Comparison of ENCODE assay signal across 21 cellular contexts in the genomic region with DNA sequence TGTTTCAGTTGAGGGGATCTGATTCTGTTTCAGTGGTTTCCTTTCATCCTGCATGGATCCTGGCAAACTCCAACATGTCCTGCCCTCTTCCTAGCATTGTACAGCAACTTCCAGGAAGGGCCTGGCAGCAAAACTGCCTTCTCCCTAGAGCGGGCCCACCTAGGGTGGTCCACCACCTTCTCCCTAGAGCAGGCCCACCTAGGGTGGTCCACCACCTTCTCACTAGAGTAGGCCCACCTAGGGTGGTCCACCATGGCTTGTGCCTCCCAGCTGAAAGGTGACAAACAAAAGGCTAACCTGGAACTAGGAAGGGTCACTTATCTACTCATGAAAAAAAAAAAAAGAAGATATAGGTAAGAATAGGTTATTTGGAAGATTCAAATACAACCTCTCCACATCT.
"Had no signal": no experiment of that assay in that cellular context is flagged by ENCODE, and none has a peak within 500 bp of the region (broad histone marks: within the 10 kb centered on the region; RNA-seq: fewer than 3 reads in every experiment).

No MANE protein-coding gene starts in this region.

- H3K27ac ChIP-seq: colonic mucosa, esophagus muscularis mucosa, foreskin keratinocyte, gastroesophageal sphincter, heart left ventricle, hepatocyte, left lung, lower lobe of right lung had no signal

- H3K9me3 ChIP-seq: colonic mucosa, esophagus muscularis mucosa, gastroesophageal sphincter, heart left ventricle, left lung, lower lobe of right lung had no signal

- H3K27me3 ChIP-seq: colonic mucosa had no signal

- H3K4me2 ChIP-seq: hepatocyte had no signal

- H3K36me3 ChIP-seq: colonic mucosa, esophagus muscularis mucosa, gastroesophageal sphincter, heart left ventricle, left lung, lower lobe of right lung had no signal

- H3K79me2 ChIP-seq: hepatocyte had no signal

- H3K4me3 ChIP-seq: colonic mucosa, esophagus muscularis mucosa, gastroesophageal sphincter, heart left ventricle, hepatocyte, left lung, lower lobe of right lung had no signal

- H2AFZ ChIP-seq: hepatocyte had no signal

- DNase-seq: cerebellar nuclear complex; colonic mucosa; cortex of kidney; effector CD4-positive, alpha-beta T cell; effector memory CD4-positive, alpha-beta T cell; foreskin keratinocyte; heart left ventricle; hypothalamus; immature natural killer cell; islet precursor cell; kidney; kidney glomerular epithelial cell; left cardiac atrium; left lung; left ventricle myocardium superior; lower lobe of right lung; mesenchymal stem cell; midbrain had no signal

- ATAC-seq: foreskin keratinocyte, gastroesophageal sphincter, left cardiac atrium, left lung, left ventricle myocardium superior had no signal

- H3K4me1 ChIP-seq: colonic mucosa, esophagus muscularis mucosa, foreskin keratinocyte, gastroesophageal sphincter, heart left ventricle, left lung, lower lobe of right lung had no signal
